Comparison of ENCODE assay signal across 9 cellular contexts in the genomic region with DNA sequence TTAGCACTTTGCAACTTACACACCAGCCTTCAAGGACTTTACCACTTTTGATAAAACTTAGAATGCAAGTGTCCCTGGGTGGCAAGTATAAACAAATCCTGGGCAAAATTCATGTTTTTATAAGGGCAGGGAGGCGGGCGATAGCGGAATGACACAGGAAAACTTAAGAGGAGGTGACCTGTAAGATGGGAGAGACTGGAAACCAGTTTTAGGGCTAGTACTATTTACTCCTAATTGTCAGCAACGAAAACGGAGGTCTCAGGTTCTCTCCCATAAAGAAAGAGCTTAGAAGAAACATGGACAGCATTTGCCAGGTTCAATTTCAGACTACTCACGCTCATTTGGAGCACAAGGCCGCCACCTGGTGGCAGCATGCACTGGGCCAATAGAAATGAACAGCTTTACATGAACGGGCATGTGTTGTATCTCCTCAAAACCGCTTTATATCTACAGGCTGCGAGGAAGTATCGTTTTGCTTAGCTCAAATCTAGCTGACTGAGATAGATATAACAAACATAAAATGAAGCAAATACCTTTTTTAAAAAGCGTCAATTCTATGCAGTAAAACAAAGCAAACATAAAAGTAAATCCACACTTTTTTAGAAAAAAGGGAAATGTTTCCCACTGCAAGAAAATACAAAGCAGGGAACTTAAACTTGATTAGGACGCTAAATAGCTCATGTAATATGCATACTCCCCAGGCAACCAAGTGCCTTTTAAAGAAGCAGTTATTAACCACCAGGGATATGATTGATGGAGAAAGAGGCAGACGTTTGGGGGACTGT. TPM values are rescaled to one million over a fixed set of nuclear protein-coding genes. Genes with fewer than 3 reads are reported as not detected.
DNase-seq lines count a peak whose midpoint lies in the region; FAIRE-seq and TF ChIP-seq lines count a peak whose summit lies in the region.
"Had no signal": no experiment of that assay in that cellular context is flagged by ENCODE, and none has a peak within 500 bp of the region (broad histone marks: within the 10 kb centered on the region; RNA-seq: fewer than 3 reads in every experiment).

No MANE protein-coding gene starts in this region.

- FAIRE-seq in HTR-8/SVneo (lab: Jason Lieb, UNC) (no peak), H1 (lab: Jason Lieb, UNC) (peak; percentile 97)

- H4K5ac ChIP-seq in H1 (ENCODE audit: insufficient read length, low read depth, low read length) = no peak overlapping the region

- H2BK120ac ChIP-seq in H1 (replicated peaks; ENCODE audit: low read depth, low read length) = peak overlapping the region; percentile 35

- no peaks in the 10 kb centered on the region for H3K23me2 ChIP-seq in H1 (ENCODE audit: low read depth, low read length)

- H2AFZ ChIP-seq in H1 (ENCODE audit: low read length) = peak overlapping the region; percentile 59; the same call in 1 of the 2 replicates

- peaks cover 15% of the 10 kb centered on the region for H3K4me1 Mint-ChIP-seq in mesothelial cell of epicardium

- H3K79me2 ChIP-seq in H1 (ENCODE audit: control insufficient read depth in 1 of 2, insufficient read depth in 2 of 2, low read length in 2 of 2) = no peaks in the 10 kb centered on the region

- H3K4me3 ChIP-seq in H1 (ENCODE audit: extremely low read depth in 1 of 4, insufficient read depth in 2 of 4, low read depth in 3 of 4, low read length in 4 of 4) = no peak overlapping the region

- TF ChIP-seq EP300 in H1 (IDR thresholded peaks at IDR 0.05; ENCODE audit: borderline replicate concordance in 1 of 2, low read depth in 2 of 2, low read length in 2 of 2) = no peak

- H3K23ac ChIP-seq in H1 (ENCODE audit: insufficient read length) = no peak overlapping the region

- TF ChIP-seq CTCF in GM20000 (IDR thresholded peaks at IDR 0.05; ENCODE audit: extremely low read depth, missing control alignments) (peak; percentile 98), H1 (IDR thresholded peaks at IDR 0.05; ENCODE audit: control extremely low read depth in 1 of 3, insufficient read depth in 1 of 3, low read depth in 1 of 3, low read length in 3 of 3) (peak; percentile 80 to 95 (median 86)), mesothelial cell of epicardium (IDR thresholded peaks at IDR 0.05; ENCODE audit: unreplicated experiment) (peak; percentile 88)

- no peak overlapping the region for H3K4me2 ChIP-seq in H1 (ENCODE audit: insufficient read depth in 1 of 2, low read depth in 2 of 2, low read length in 2 of 2)

- no peak overlapping the region for H3K4ac ChIP-seq in H1 (replicated peaks; ENCODE audit: insufficient read length, low read depth, low read length)

- H2BK20ac ChIP-seq in H1 (ENCODE audit: low read length) = peak overlapping the region; percentile 2; the same call in 1 of the 2 replicates

- H4K8ac ChIP-seq in H1 (ENCODE audit: extremely low read depth, insufficient read depth, low read length) = no peak overlapping the region

- peak overlapping the region; percentile 0 for H3K4me3 Mint-ChIP-seq in mesothelial cell of epicardium

- H2BK5ac ChIP-seq in H1 (ENCODE audit: low read depth, low read length) = no peak overlapping the region

- H2BK12ac ChIP-seq in H1 (ENCODE audit: low read depth, low read length) = no peak overlapping the region

- peaks cover 0 to 5% (median 0%) of the 10 kb centered on the region in 4 experiments; a peak in 2 of 7 replicates for H3K4me1 ChIP-seq in H1 (replicated peaks in 1 of 4; ENCODE audit: control insufficient read depth in 3 of 4, insufficient read depth in 4 of 4, low read length in 3 of 4)

- no peak overlapping the region for H3K18ac ChIP-seq in H1 (ENCODE audit: extremely low read depth, low read length)

- no peak overlapping the region for H3K14ac ChIP-seq in H1 (ENCODE audit: insufficient read length)

- H3K27ac Mint-ChIP-seq in mesothelial cell of epicardium = peak overlapping the region; percentile 89

- peak; percentile 98 to 100 for TF ChIP-seq RAD21 in H1 (IDR thresholded peaks at IDR 0.05 in 1 of 2, conservative IDR thresholded peaks at IDR 0.05 in 1 of 2; ENCODE audit: low read depth in 2 of 2, low read length in 2 of 2)

- DNase-seq in COLO668 (lab: John Stamatoyannopoulos, UW; ENCODE audit: unreplicated experiment) (peak; percentile 85), GM20000 (ENCODE audit: low spot score) (peak; percentile 78), HTR-8/SVneo (ENCODE audit: insufficient read length, low spot score) (peak; percentile 71), NK-92 (lab: John Stamatoyannopoulos, UW; ENCODE audit: unreplicated experiment) (peak; percentile 38), H1 (ENCODE audit: low read depth in 1 of 2, low spot score in 2 of 2) (peak; percentile 75 to 90), mesothelial cell of epicardium (ENCODE audit: low spot score in 2 of 2, unreplicated experiment in 2 of 2) (peak; percentile 63 to 91)
- peak; percentile 63 to 71 for DNase-seq in activated CD8-positive, alpha-beta memory T cell treated with anti-CD3 and anti-CD28 coated beads for 1 hour (ENCODE audit: extremely low read depth in 1 of 2, low read depth in 1 of 2)
- peak; percentile 72 to 75 for DNase-seq in stimulated activated CD8-positive, alpha-beta memory T cell treated with anti-CD3 and anti-CD28 coated beads, Interleukin-2, amount 100 ng/mL, for 48 hours (ENCODE audit: low read depth in 2 of 2)

- no peak overlapping the region for H3K27ac ChIP-seq in H1 (ENCODE audit: low read depth, low read length)

- H2BK15ac ChIP-seq in H1 (ENCODE audit: low read length) = no peak overlapping the region

- peaks cover 0 to 4% of the 10 kb centered on the region in 2 experiments; a peak in 1 of 4 replicates for H3K9me3 ChIP-seq in H1 (ENCODE audit: insufficient read depth in 2 of 2, low read depth in 1 of 2, low read length in 1 of 2)

- no peaks in the 10 kb centered on the region for H3K79me1 ChIP-seq in H1 (ENCODE audit: low read depth, low read length)

- H3K27me3 Mint-ChIP-seq in mesothelial cell of epicardium (ENCODE audit: low read depth) = no peaks in the 10 kb centered on the region

- 43% methylated on average over 14 of the region's 14 CpGs; no CpG with 5 or more reads in 1 of the 2 experiments for WGBS in H1 (ENCODE audit: extremely low coverage in 1 of 2, insufficient coverage in 1 of 2, insufficient read length in 1 of 2, insufficient replicate concordance in 2 of 2, low coverage in 1 of 2, low lambda C conversion rate in 2 of 2, missing lambda C conversion rate in 1 of 2), 2 experiments

- H3K36me3 Mint-ChIP-seq in mesothelial cell of epicardium = no peaks in the 10 kb centered on the region

- CTCF ChIA-PET in H1 (lab: Charles Lee; ENCODE audit: partially characterized antibody) = interaction anchor here (0.5 to 3.4 kb wide), 45 partner anchors 9 to 834 kb away, joined by 3 to 20 read pairs (median 4); no protein-coding TSS in a partner anchor

- no peaks in the 10 kb centered on the region for H3K9me3 Mint-ChIP-seq in mesothelial cell of epicardium

- H2AK5ac ChIP-seq in H1 (ENCODE audit: low read depth, low read length) = no peak overlapping the region

- no peak overlapping the region for H3K56ac ChIP-seq in H1 (replicated peaks; ENCODE audit: insufficient read length, low read depth, low read length)

- POLR2A ChIA-PET in H1 (lab: Charles Lee; ENCODE audit: partially characterized antibody) = no interaction called here

- no peak overlapping the region for H3K9ac ChIP-seq in H1 (replicated peaks in 1 of 4; ENCODE audit: extremely low read depth in 1 of 4, low read depth in 3 of 4, low read length in 3 of 4)

- no peaks in the 10 kb centered on the region for H3K36me3 ChIP-seq in H1 (ENCODE audit: control insufficient read depth in 2 of 4, insufficient read depth in 4 of 4, low read length in 3 of 4)

- H4K20me1 ChIP-seq in H1 (replicated peaks in 1 of 2; ENCODE audit: control insufficient read depth in 1 of 2, insufficient read depth in 2 of 2, low read length in 2 of 2) = no peaks in the 10 kb centered on the region

- H3K27me3 ChIP-seq in H1 (replicated peaks in 1 of 4; ENCODE audit: control insufficient read depth in 3 of 4, extremely low read depth in 1 of 4, insufficient read depth in 3 of 4, low read length in 3 of 4) = no peaks in the 10 kb centered on the region

- no peak overlapping the region for H4K91ac ChIP-seq in H1 (replicated peaks; ENCODE audit: insufficient read length, low read length)

- TF ChIP-seq POLR2A in H1 (IDR thresholded peaks at IDR 0.05; ENCODE audit: control extremely low read depth in 1 of 2, low read depth in 2 of 2, low read length in 2 of 2) = no peak

TF ChIP-seq in H1, 55 proteins besides CTCF, POLR2A, EP300 and RAD21 (continues in another document):
- 0 out of 2 replicates have a peak, but pooled peaks have one; percentile 17 for TF ChIP-seq SRF (IDR thresholded peaks at IDR 0.05; ENCODE audit: low read depth, low read length)

RNA-seq across cellular contexts. Expression of gene SVOPL, which starts 37.6 kb away (rescaled TPM):
- 1.1 TPM in 2 replicates for total RNA-seq in H1 (2021; fragmentation: NEBNext Ultra II Directional; extraction: Animal tissue kit (Norgen Biotek cat#: 25700))
- polyA plus RNA-seq in H1 (2011; rRNA removed) = 1.4 and 2.2 TPM in 2 replicates
- 1.9 TPM for polyA plus RNA-seq in H1 (2011; cell fraction: cytosol; rRNA removed)
- 2.0 TPM for polyA plus RNA-seq in H1 (2011; cell fraction: nucleus; rRNA removed)
- 1.0 to 1.4 TPM (median 1.1 TPM) in 4 replicates for polyA plus RNA-seq in H1 (2012, experiment 1 of 2)
- 0.50 TPM for polyA plus RNA-seq in H1 (2012, experiment 2 of 2)
- 2.3 TPM for polyA plus RNA-seq in H1 (2013, experiment 1 of 2)
- polyA plus RNA-seq in H1 (2013, experiment 2 of 2) = 1.5 TPM
- 1.5 and 1.8 TPM in 2 replicates for polyA minus RNA-seq in H1 (2011; rRNA and poly(A)+ RNA removed)
- 1.5 TPM for polyA minus RNA-seq in H1 (2011; cell fraction: cytosol; rRNA and poly(A)+ RNA removed)
- 1.5 TPM for polyA minus RNA-seq in H1 (2011; cell fraction: nucleus; rRNA and poly(A)+ RNA removed)
- total RNA-seq in mesothelial cell of epicardium = 1.1 TPM in 3 replicates
- total RNA-seq: T-helper 1 cell treated with Interleukin-12 subunit alpha and Interleukin-12 subunit beta and Interleukin-4 antibody, amounts not matched to agents 30 ng/mL and 1 ng/mL, for 36 hours had no signal

RNA-seq across cellular contexts. Expression of gene TMEM213, which starts 59.1 kb away (rescaled TPM):
- 0.67 TPM in 1 of 2 replicates, not detected in the other for total RNA-seq in H1 (2021; fragmentation: NEBNext Ultra II Directional; extraction: Animal tissue kit (Norgen Biotek cat#: 25700))
- polyA plus RNA-seq in H1 (2011; rRNA removed) = 0.21 and 0.38 TPM in 2 replicates
- 0.27 TPM for polyA plus RNA-seq in H1 (2011; cell fraction: cytosol; rRNA removed)
- 0.36 TPM for polyA plus RNA-seq in H1 (2011; cell fraction: nucleus; rRNA removed)
- 0.11 to 0.19 TPM (median 0.13 TPM) in 4 replicates for polyA plus RNA-seq in H1 (2012, experiment 1 of 2)
- 0.20 TPM for polyA plus RNA-seq in H1 (2012, experiment 2 of 2)
- polyA plus RNA-seq in H1 (2013, experiment 1 of 2) = 0.16 TPM
- polyA plus RNA-seq in H1 (2013, experiment 2 of 2) = 0.20 TPM
- 0.19 and 0.66 TPM in 2 replicates for polyA minus RNA-seq in H1 (2011; rRNA and poly(A)+ RNA removed)
- polyA minus RNA-seq in H1 (2011; cell fraction: cytosol; rRNA and poly(A)+ RNA removed) = not detected
- 1.1 TPM for polyA minus RNA-seq in H1 (2011; cell fraction: nucleus; rRNA and poly(A)+ RNA removed)
- not detected in 3 replicates for total RNA-seq in mesothelial cell of epicardium

RNA-seq across cellular contexts. Expression of gene ATP6V0A4, which starts 59.3 kb away (rescaled TPM):
- 0.47 and 0.78 TPM in 2 replicates for total RNA-seq in H1 (2021; fragmentation: NEBNext Ultra II Directional; extraction: Animal tissue kit (Norgen Biotek cat#: 25700))
- polyA plus RNA-seq in H1 (2011; rRNA removed) = 1.2 and 1.6 TPM in 2 replicates
- polyA plus RNA-seq in H1 (2011; cell fraction: cytosol; rRNA removed) = 1.1 TPM
- polyA plus RNA-seq in H1 (2011; cell fraction: nucleus; rRNA removed) = 1.00 TPM
- 0.86 to 1.0 TPM (median 0.92 TPM) in 4 replicates for polyA plus RNA-seq in H1 (2012, experiment 1 of 2)
- polyA plus RNA-seq in H1 (2012, experiment 2 of 2) = 0.13 TPM
- 1.4 TPM for polyA plus RNA-seq in H1 (2013, experiment 1 of 2)
- polyA plus RNA-seq in H1 (2013, experiment 2 of 2) = 1.3 TPM
- 1.6 and 2.2 TPM in 2 replicates for polyA minus RNA-seq in H1 (2011; rRNA and poly(A)+ RNA removed)
- polyA minus RNA-seq in H1 (2011; cell fraction: cytosol; rRNA and poly(A)+ RNA removed) = 0.44 TPM
- 1.7 TPM for polyA minus RNA-seq in H1 (2011; cell fraction: nucleus; rRNA and poly(A)+ RNA removed)
- total RNA-seq in mesothelial cell of epicardium = 0.56 to 0.73 TPM in 2 of 3 replicates, not detected in the other
